ENCODE assay signal across 18 cellular contexts in the genomic region with DNA sequence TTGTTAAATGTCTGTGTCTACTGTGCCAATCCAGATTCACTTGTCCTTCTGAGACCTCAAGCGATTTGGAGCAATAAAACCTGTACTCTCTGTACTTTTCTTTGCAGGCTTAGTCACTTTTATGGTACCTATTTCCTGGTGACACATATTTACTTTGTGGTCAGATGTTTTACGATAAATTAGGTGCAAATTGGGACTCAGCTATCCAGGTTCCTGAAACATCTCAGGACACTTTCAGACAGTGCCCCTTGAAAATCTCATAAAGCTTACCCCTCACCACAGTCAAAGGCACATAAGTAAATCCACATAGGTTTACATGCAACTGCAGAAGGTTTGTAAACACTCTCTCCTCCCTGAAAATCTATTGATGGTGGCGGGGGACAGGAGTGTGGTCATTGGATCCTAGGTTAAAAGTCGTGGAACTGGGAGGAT.
DNase-seq lines count a peak whose midpoint lies in the region; TF ChIP-seq lines count a peak whose summit lies in the region.
"Had no signal": no experiment of that assay in that cellular context is flagged by ENCODE, and none has a peak within 500 bp of the region (broad histone marks: within the 10 kb centered on the region; RNA-seq: fewer than 3 reads in every experiment).

No MANE protein-coding gene starts in this region.

- DNase-seq in HT-29 (ENCODE audit: low spot score) (peak; percentile 90), SW480 (ENCODE audit: low spot score) (peak; percentile 91), islet precursor cell (peak; percentile 59), type B pancreatic cell (ENCODE audit: extremely low spot score, unreplicated experiment) (no peak), dermis blood vessel endothelial cell (no peak), epidermal melanocyte (ENCODE audit: insufficient read length, low spot score) (no peak)
- DNase-seq in activated T-helper 2 cell treated with anti-CD3 and anti-CD28 coated beads, Interferon-gamma antibody, Interleukin-2, Interleukin-4, amounts not matched to agents 10 μg/mL and 5 μg/mL and 100 μg/mL, durations not matched to agents 14 hours and 24 hours and 36 hours (ENCODE audit: low spot score) = no peak
- DNase-seq: activated CD4-positive, CD25-positive, alpha-beta regulatory T cell; activated naive CD4-positive, alpha-beta T cell treated with anti-CD3 and anti-CD28 coated beads, Interleukin-2, amount 10 ng/mL, durations not matched to agents 7 days and 5 days; brain microvascular endothelial cell; CD4-positive, CD25-positive, alpha-beta regulatory T cell; effector CD4-positive, alpha-beta T cell; MG63; NCI-H187 treated with DMSO at 0.1 percent for 48 hours; NCI-H69; RPMI8226; stimulated activated naive CD8-positive, alpha-beta T cell treated with anti-CD3 and anti-CD28 coated beads, Interleukin-15, Interleukin-2, amounts not matched to agents 100 U/mL and 50 U/mL, for 24 hours; T-cell had no signal

- no peak overlapping the region for H3K4me3 Mint-ChIP-seq in type B pancreatic cell
- no peak overlapping the region for H3K4me3 Mint-ChIP-seq in activated T-helper 2 cell treated with anti-CD3 and anti-CD28 coated beads, Interferon-gamma antibody, Interleukin-2, Interleukin-4, amounts not matched to agents 10 μg/mL and 5 μg/mL and 100 μg/mL, durations not matched to agents 14 hours and 24 hours and 36 hours (ENCODE audit: low read depth)
- H3K4me3 Mint-ChIP-seq: activated naive CD4-positive, alpha-beta T cell treated with anti-CD3 and anti-CD28 coated beads, Interleukin-2, amount 10 ng/mL, durations not matched to agents 7 days and 5 days; CD4-positive, CD25-positive, alpha-beta regulatory T cell; T-cell had no signal

- TF ChIP-seq CTCF in type B pancreatic cell (conservative IDR thresholded peaks at IDR 0.05) = no peak

- peaks cover 32% of the 10 kb centered on the region for H3K4me1 Mint-ChIP-seq in type B pancreatic cell (ENCODE audit: unreplicated experiment)
- no peaks in the 10 kb centered on the region for H3K4me1 Mint-ChIP-seq in activated T-helper 2 cell treated with anti-CD3 and anti-CD28 coated beads, Interferon-gamma antibody, Interleukin-2, Interleukin-4, amounts not matched to agents 10 μg/mL and 5 μg/mL and 100 μg/mL, durations not matched to agents 14 hours and 24 hours and 36 hours (ENCODE audit: low read depth)
- H3K4me1 Mint-ChIP-seq: activated naive CD4-positive, alpha-beta T cell treated with anti-CD3 and anti-CD28 coated beads, Interleukin-2, amount 10 ng/mL, durations not matched to agents 7 days and 5 days; T-cell had no signal

- H3K9me3 Mint-ChIP-seq in type B pancreatic cell = peaks cover 6% of the 10 kb centered on the region
- H3K9me3 Mint-ChIP-seq in activated T-helper 2 cell treated with anti-CD3 and anti-CD28 coated beads, Interferon-gamma antibody, Interleukin-2, Interleukin-4, amounts not matched to agents 10 μg/mL and 5 μg/mL and 100 μg/mL, durations not matched to agents 14 hours and 24 hours and 36 hours = no peaks in the 10 kb centered on the region
- H3K9me3 Mint-ChIP-seq: activated naive CD4-positive, alpha-beta T cell treated with anti-CD3 and anti-CD28 coated beads, Interleukin-2, amount 10 ng/mL, durations not matched to agents 7 days and 5 days; T-cell had no signal

- no peaks in the 10 kb centered on the region for H3K36me3 Mint-ChIP-seq in type B pancreatic cell
- H3K36me3 Mint-ChIP-seq in activated T-helper 2 cell treated with anti-CD3 and anti-CD28 coated beads, Interferon-gamma antibody, Interleukin-2, Interleukin-4, amounts not matched to agents 10 μg/mL and 5 μg/mL and 100 μg/mL, durations not matched to agents 14 hours and 24 hours and 36 hours (ENCODE audit: low read depth) = no peaks in the 10 kb centered on the region
- H3K36me3 Mint-ChIP-seq: activated naive CD4-positive, alpha-beta T cell treated with anti-CD3 and anti-CD28 coated beads, Interleukin-2, amount 10 ng/mL, durations not matched to agents 7 days and 5 days; CD4-positive, CD25-positive, alpha-beta regulatory T cell; T-cell had no signal

- H3K27ac Mint-ChIP-seq in type B pancreatic cell = peak overlapping the region; percentile 18
- H3K27ac Mint-ChIP-seq in activated T-helper 2 cell treated with anti-CD3 and anti-CD28 coated beads, Interferon-gamma antibody, Interleukin-2, Interleukin-4, amounts not matched to agents 10 μg/mL and 5 μg/mL and 100 μg/mL, durations not matched to agents 14 hours and 24 hours and 36 hours = no peak overlapping the region
- H3K27ac Mint-ChIP-seq: activated naive CD4-positive, alpha-beta T cell treated with anti-CD3 and anti-CD28 coated beads, Interleukin-2, amount 10 ng/mL, durations not matched to agents 7 days and 5 days; CD4-positive, CD25-positive, alpha-beta regulatory T cell; T-cell had no signal

- intact Hi-C loops in activated T-helper 2 cell treated with anti-CD3 and anti-CD28 coated beads, Interferon-gamma antibody, Interleukin-2, Interleukin-4, amounts not matched to agents 10 μg/mL and 5 μg/mL and 100 μg/mL, durations not matched to agents 14 hours and 24 hours and 36 hours (cut with micrococcal nuclease) = no loop called here

- H3K27me3 Mint-ChIP-seq in type B pancreatic cell = no peaks in the 10 kb centered on the region
- H3K27me3 Mint-ChIP-seq in activated T-helper 2 cell treated with anti-CD3 and anti-CD28 coated beads, Interferon-gamma antibody, Interleukin-2, Interleukin-4, amounts not matched to agents 10 μg/mL and 5 μg/mL and 100 μg/mL, durations not matched to agents 14 hours and 24 hours and 36 hours (ENCODE audit: low read depth) = no peaks in the 10 kb centered on the region
- H3K27me3 Mint-ChIP-seq: activated naive CD4-positive, alpha-beta T cell treated with anti-CD3 and anti-CD28 coated beads, Interleukin-2, amount 10 ng/mL, durations not matched to agents 7 days and 5 days; CD4-positive, CD25-positive, alpha-beta regulatory T cell; T-cell had no signal

Comparison
In these comparisons a context has a peak if more than half of its experiments do, and no peak if none do; other contexts are left out.
1. DNase-seq: peak in HT-29 (single experiment), SW480 (single experiment) and islet precursor cell (single experiment); none in type B pancreatic cell (single experiment), activated T-helper 2 cell treated with anti-CD3 and anti-CD28 coated beads, Interferon-gamma antibody, Interleukin-2, Interleukin-4, amounts not matched to agents 10 μg/mL and 5 μg/mL and 100 μg/mL, durations not matched to agents 14 hours and 24 hours and 36 hours (single experiment), dermis blood vessel endothelial cell (single experiment) and epidermal melanocyte (single experiment).